In genomic region chr2:74474899-74475298, GRCh38 we compare ENCODE assay signal across 1 cellular context.
TF ChIP-seq lines count a peak whose summit lies in the region.

No MANE protein-coding gene starts in this region.

TF ChIP-seq in HepG2, 621 proteins besides CTCF, POLR2A, EP300 and RAD21:
- TF ChIP-seq ZNF276 (CRISPR knock-in tag; IDR thresholded peaks at IDR 0.05; ENCODE audit: low read depth), result no peak
- peak; percentile 31; the same call in 1 of the 2 replicates for TF ChIP-seq SMC3 (IDR thresholded peaks at IDR 0.05; ENCODE audit: low read length)
- 0 out of 4 replicates have a peak, but pooled peaks of 1 of the 2 experiments have one; percentile 47 for TF ChIP-seq HMGXB4 (CRISPR knock-in tag; IDR thresholded peaks at IDR 0.05; ENCODE audit: borderline replicate concordance in 1 of 2, low read depth in 1 of 2)
- TF ChIP-seq PCBP1 (IDR thresholded peaks at IDR 0.05; ENCODE audit: borderline replicate concordance, low read depth, low read length), result no peak
- peak; percentile 40 for TF ChIP-seq STAG1 (CRISPR knock-in tag; IDR thresholded peaks at IDR 0.05)
- no peak for TF ChIP-seq ZNF274 (CRISPR knock-in tag; IDR thresholded peaks at IDR 0.05)
- no peak for TF ChIP-seq ZNF800 (CRISPR knock-in tag; IDR thresholded peaks at IDR 0.05)
- TF ChIP-seq ZFP36L1 (CRISPR knock-in tag; IDR thresholded peaks at IDR 0.05), result no peak
- peak; percentile 49 for TF ChIP-seq AGO2 (optimal IDR thresholded peaks at IDR 0.05; ENCODE audit: low read depth, low read length)
- TF ChIP-seq ZNF513 (CRISPR knock-in tag; conservative IDR thresholded peaks at IDR 0.05), result no peak
- TF ChIP-seq ZNF337 (CRISPR knock-in tag; IDR thresholded peaks at IDR 0.05; ENCODE audit: borderline replicate concordance, low read depth), result no peak
- peak; percentile 39; the same call in 1 of the 2 replicates for TF ChIP-seq REPIN1 (CRISPR knock-in tag; IDR thresholded peaks at IDR 0.05; ENCODE audit: borderline replicate concordance, low read depth)
- 0 out of 2 replicates have a peak, but pooled peaks have one; percentile 24 for TF ChIP-seq ZNF891 (CRISPR knock-in tag; IDR thresholded peaks at IDR 0.05)
